ENCODE assay signal across 8 cellular contexts in the genomic region with DNA sequence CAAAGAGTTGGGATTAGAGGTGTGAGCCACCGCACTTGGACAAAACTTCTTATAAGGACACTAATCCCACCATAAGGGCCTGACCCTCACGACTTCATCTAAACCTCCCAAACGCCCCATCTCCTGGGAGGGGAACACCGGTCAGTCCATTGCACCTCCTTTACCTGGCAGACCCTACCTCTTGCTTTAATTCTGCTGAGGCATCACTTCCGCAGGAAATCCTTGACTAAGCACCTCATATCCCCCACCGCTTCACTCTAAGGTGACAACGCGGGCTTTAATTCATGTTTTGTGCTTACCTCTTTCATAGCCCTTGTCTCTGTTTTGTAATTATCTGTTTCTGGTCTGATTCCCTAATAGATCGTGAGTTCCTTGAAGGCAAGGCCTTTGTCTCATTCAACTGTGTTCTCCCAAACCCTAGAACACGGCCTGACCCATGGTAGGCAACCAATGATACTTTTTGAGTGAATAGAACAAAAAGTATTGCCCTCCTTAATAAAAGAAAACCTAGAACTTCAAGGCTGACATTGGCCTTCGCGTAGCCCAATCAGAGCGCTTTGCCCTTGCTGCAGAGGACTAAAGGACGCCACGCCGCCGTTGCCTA. TPM values are rescaled to one million over a fixed set of nuclear protein-coding genes. Genes with fewer than 3 reads are reported as not detected.
DNase-seq lines count a peak whose midpoint lies in the region; ATAC-seq and TF ChIP-seq lines count a peak whose summit lies in the region.

No MANE protein-coding gene starts in this region.

- H3K4me1 ChIP-seq in adipocyte (ENCODE audit: control insufficient read depth, insufficient read depth, low read length) (peaks cover 9% of the 10 kb centered on the region), upper lobe of right lung (peaks cover 6% of the 10 kb centered on the region)

- H3K27me3 ChIP-seq in adipocyte (replicated peaks; ENCODE audit: control insufficient read depth, insufficient read depth, low read length) (peaks cover 20% of the 10 kb centered on the region), upper lobe of right lung (no peaks in the 10 kb centered on the region)

- intact Hi-C loops in upper lobe of right lung (cut with DNase I): no loop called here

- H3K27me3 Mint-ChIP-seq in stimulated activated naive CD8-positive, alpha-beta T cell treated with anti-CD3 and anti-CD28 coated beads, Interleukin-15, Interleukin-2, amounts not matched to agents 100 ng/mL and 50 ng/mL, for 24 hours: no peaks in the 10 kb centered on the region
- H3K27me3 Mint-ChIP-seq in naive B cell: peaks cover 10 to 26% (median 25%) of the 10 kb centered on the region in 3 donors

- DNase-seq in stimulated activated naive CD8-positive, alpha-beta T cell treated with anti-CD3 and anti-CD28 coated beads, Interleukin-15, Interleukin-2, amounts not matched to agents 100 U/mL and 50 U/mL, for 24 hours: no peak
- DNase-seq in adipocyte (ENCODE audit: low read depth) (no peak), naive B cell (no peak), upper lobe of right lung (peak; percentile 19), DMS153 treated with DMSO at 0.1 percent for 48 hours (lab: John Stamatoyannopoulos, UW; ENCODE audit: unreplicated experiment) (no peak), GF-D8 (lab: John Stamatoyannopoulos, UW) (no peak), SK-N-DZ (ENCODE audit: low spot score) (no peak)

- H3K4me1 Mint-ChIP-seq in stimulated activated naive CD8-positive, alpha-beta T cell treated with anti-CD3 and anti-CD28 coated beads, Interleukin-15, Interleukin-2, amounts not matched to agents 100 ng/mL and 50 ng/mL, for 24 hours (ENCODE audit: low read depth): peaks cover 26% of the 10 kb centered on the region
- H3K4me1 Mint-ChIP-seq in naive B cell: peaks cover 18 to 38% (median 24%) of the 10 kb centered on the region in 3 donors

- H3K27ac Mint-ChIP-seq in stimulated activated naive CD8-positive, alpha-beta T cell treated with anti-CD3 and anti-CD28 coated beads, Interleukin-15, Interleukin-2, amounts not matched to agents 100 ng/mL and 50 ng/mL, for 24 hours: peak overlapping the region; percentile 43
- peak overlapping the region; percentile 73 to 94 (median 87) for H3K27ac Mint-ChIP-seq in naive B cell

- H3K4me3 ChIP-seq in adipocyte (ENCODE audit: low read length) (peak overlapping the region; percentile 98), upper lobe of right lung (no peak overlapping the region)

- ATAC-seq in stimulated activated naive CD8-positive, alpha-beta T cell treated with anti-CD3 and anti-CD28 coated beads, Interleukin-15, Interleukin-2, amounts not matched to agents 100 U/mL and 50 U/mL, for 24 hours: no peak
- ATAC-seq in naive B cell (ENCODE audit: low read depth in 2 of 2) (no peak), upper lobe of right lung (no peak)

- no peaks in the 10 kb centered on the region for H3K36me3 ChIP-seq in adipocyte (ENCODE audit: control insufficient read depth, insufficient read depth, low read length, severe bottlenecking)
- H3K36me3 ChIP-seq in upper lobe of right lung: no peaks in the 10 kb centered on the region

- no peak overlapping the region for H3K27ac ChIP-seq in upper lobe of right lung

- peak overlapping the region; percentile 84 for H3K4me3 Mint-ChIP-seq in stimulated activated naive CD8-positive, alpha-beta T cell treated with anti-CD3 and anti-CD28 coated beads, Interleukin-15, Interleukin-2, amounts not matched to agents 100 ng/mL and 50 ng/mL, for 24 hours
- peak overlapping the region; percentile 85 to 96 (median 93) for H3K4me3 Mint-ChIP-seq in naive B cell

- H3K36me3 Mint-ChIP-seq in stimulated activated naive CD8-positive, alpha-beta T cell treated with anti-CD3 and anti-CD28 coated beads, Interleukin-15, Interleukin-2, amounts not matched to agents 100 ng/mL and 50 ng/mL, for 24 hours (ENCODE audit: low read depth): no peaks in the 10 kb centered on the region
- H3K36me3 Mint-ChIP-seq in naive B cell: no peaks in the 10 kb centered on the region

- TF ChIP-seq CTCF in upper lobe of right lung (IDR thresholded peaks at IDR 0.05): no peak

- no peak overlapping the region for H3K9ac ChIP-seq in adipocyte (ENCODE audit: low read length)

- H3K9me3 ChIP-seq in adipocyte (ENCODE audit: control insufficient read depth, low read length) (no peaks in the 10 kb centered on the region), upper lobe of right lung (no peaks in the 10 kb centered on the region)

- no peaks in the 10 kb centered on the region for H3K9me3 Mint-ChIP-seq in stimulated activated naive CD8-positive, alpha-beta T cell treated with anti-CD3 and anti-CD28 coated beads, Interleukin-15, Interleukin-2, amounts not matched to agents 100 ng/mL and 50 ng/mL, for 24 hours
- H3K9me3 Mint-ChIP-seq in naive B cell: no peaks in the 10 kb centered on the region

RNA-seq across cellular contexts. Expression of a gene that starts 0.5 kb away (rescaled TPM):
- 1 to 10 TPM; 2.7 to 8.6 (median 4.6) TPM for polyA plus RNA-seq in naive B cell (ENCODE audit: low read depth in 6 of 6)
- total RNA-seq in upper lobe of right lung: 14.6 TPM
- 2.1 and 6.1 TPM in 2 replicates for polyA plus RNA-seq in SK-N-DZ (2014; cell fraction: cytosol; rRNA removed)
- 4.3 and 10.7 TPM in 2 replicates for polyA plus RNA-seq in SK-N-DZ (2014; cell fraction: nucleus; rRNA removed)

RNA-seq across cellular contexts. Expression of a gene that starts 36.0 kb away (rescaled TPM):
- 10 to 100 TPM; 30.3 to 58.2 (median 44.3) TPM for polyA plus RNA-seq in naive B cell (ENCODE audit: low read depth in 6 of 6)
- 19.6 TPM for total RNA-seq in upper lobe of right lung
- 106 and 127 TPM in 2 replicates for polyA plus RNA-seq in SK-N-DZ (2014; cell fraction: cytosol; rRNA removed)
- 101 and 119 TPM in 2 replicates for polyA plus RNA-seq in SK-N-DZ (2014; cell fraction: nucleus; rRNA removed)
